Comparison of ENCODE assay signal across 8 cellular contexts in genomic region chr10:21526952-21527633, GRCh38. TPM values are rescaled to one million over a fixed set of nuclear protein-coding genes. Genes with fewer than 3 reads are reported as not detected.
A peak's percentile ranks its signal among the peaks of the same experiment; 100 is the strongest.
DNase-seq lines count a peak whose midpoint lies in the region; ATAC-seq and TF ChIP-seq lines count a peak whose summit lies in the region.

No MANE protein-coding gene starts in this region.

- H3K36me3 ChIP-seq in HUES6 (ENCODE audit: control insufficient read depth, insufficient read depth, low read length) (no peaks in the 10 kb centered on the region), left lung (no peaks in the 10 kb centered on the region)

- H3K9me3 ChIP-seq in HUES6 (ENCODE audit: control insufficient read depth, insufficient read depth, low read depth, low read length) (no peaks in the 10 kb centered on the region), left lung (no peaks in the 10 kb centered on the region)

- H3K27ac ChIP-seq in HUES6 (ENCODE audit: low read depth, low read length) (peak overlapping the region; percentile 100), left lung (peak overlapping the region; percentile 95 to 96)

- peak; percentile 47 for DNase-seq in NCI-H1092 treated with DMSO at 0.1 percent for 48 hours (lab: John Stamatoyannopoulos, UW)
- no peak for DNase-seq in NCI-H1092 (lab: John Stamatoyannopoulos, UW)
- peak; percentile 53 for DNase-seq in dedifferentiated amniotic fluid mesenchymal stem cell (ENCODE audit: extremely low spot score)
- peak; percentile 73 to 93 for DNase-seq in left lung
- peak; percentile 47 for DNase-seq in stimulated activated CD4-positive, alpha-beta T cell treated with anti-CD3 and anti-CD28 coated beads, Interleukin-4, amount 100 ng/mL, for 1 hour
- no peak for DNase-seq in NCI-H187 (lab: John Stamatoyannopoulos, UW)

- TF ChIP-seq CTCF in WI38 (IDR thresholded peaks at IDR 0.05; ENCODE audit: low read depth, low read length), result no peak
- no peak for TF ChIP-seq CTCF in left lung (IDR thresholded peaks at IDR 0.05)

- H3K27me3 ChIP-seq in HUES6 (ENCODE audit: control insufficient read depth, insufficient read depth, low read length) (no peaks in the 10 kb centered on the region), left lung (no peaks in the 10 kb centered on the region)

- H3K9ac ChIP-seq in HUES6 (ENCODE audit: low read length), result peak overlapping the region; percentile 99

- peak; percentile 35 for ATAC-seq in left lung

- H3K4me3 ChIP-seq in HUES6 (ENCODE audit: low read depth, low read length) (peak overlapping the region; percentile 77), WI38 (ENCODE audit: low read depth, low read length) (peak overlapping the region; percentile 70), left lung (peak overlapping the region; percentile 63 to 69)

- intact Hi-C loops in left lung (cut with DNase I), result no loop called here

- H3K4me1 ChIP-seq in HUES6 (ENCODE audit: control insufficient read depth, insufficient read depth, low read length) (peaks cover 51% of the 10 kb centered on the region), left lung (peaks cover 6 to 27% of the 10 kb centered on the region in 2 donors)

RNA-seq across cellular contexts. Expression of gene SKIDA1, which starts 1.6 kb away (rescaled TPM):
- total RNA-seq in left lung, result 1 to 10 TPM; 1.2 to 1.9 TPM

RNA-seq across cellular contexts. Expression of gene MLLT10, which starts 6.9 kb away (rescaled TPM):
- total RNA-seq in left lung, result 10 to 100 TPM; 39.9 to 43.2 TPM

Comparison
In these comparisons a context has a peak if more than half of its experiments do, and no peak if none do; other contexts are left out.
1. DNase-seq: peak in NCI-H1092 treated with DMSO at 0.1 percent for 48 hours (single experiment), dedifferentiated amniotic fluid mesenchymal stem cell (single experiment), left lung (2 of 2) and stimulated activated CD4-positive, alpha-beta T cell treated with anti-CD3 and anti-CD28 coated beads, Interleukin-4, amount 100 ng/mL, for 1 hour (single experiment); none in NCI-H1092 (single experiment) and NCI-H187 (0 of 2).
2. Peak in every context shown above with its lines, with median percentiles within 50 percentile points of each other: H3K4me3 ChIP-seq.